8 cellular contexts compared by ENCODE assay signal in the genomic region with DNA sequence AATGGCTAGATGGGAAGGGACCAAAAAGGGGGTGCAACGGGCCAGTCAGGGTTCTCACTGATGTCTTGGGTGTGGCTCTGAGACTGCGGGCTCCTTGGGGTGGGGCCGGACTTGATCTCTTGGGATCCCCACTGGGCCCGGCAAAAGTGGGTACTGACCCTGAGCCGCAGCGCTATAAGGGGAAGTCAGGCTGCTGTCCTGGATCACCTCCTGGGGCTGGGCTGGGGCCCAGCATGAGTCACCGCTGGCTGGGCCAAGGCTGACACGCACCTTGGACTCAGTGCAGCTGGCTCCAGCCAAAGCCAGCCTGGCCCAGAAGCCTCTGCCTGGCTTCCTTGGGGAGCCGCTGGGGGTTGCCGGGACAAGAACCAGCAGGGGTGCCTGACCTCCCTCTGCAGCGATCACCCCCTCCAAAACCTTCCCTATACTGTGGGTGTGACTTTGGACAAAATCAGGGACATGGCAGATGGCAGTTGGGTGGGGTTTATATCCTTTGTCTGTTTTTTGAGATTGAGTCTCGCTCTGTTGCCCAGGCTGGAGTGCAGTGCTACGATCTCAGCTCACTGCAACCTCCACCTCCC. TPM values are rescaled to one million over a fixed set of nuclear protein-coding genes. Genes with fewer than 3 reads are reported as not detected.
A peak's percentile ranks its signal among the peaks of the same experiment; 100 is the strongest.
DNase-seq lines count a peak whose midpoint lies in the region; ATAC-seq and TF ChIP-seq lines count a peak whose summit lies in the region.

No MANE protein-coding gene starts in this region.

- H3K4me3 ChIP-seq in GM23338 (no peak overlapping the region), Panc1 (ENCODE audit: low read depth in 2 of 2, low read length in 2 of 2) (peak overlapping the region in 1 of 2 experiments; percentile 11; a peak in 1 of 4 replicates), mesenchymal stem cell (ENCODE audit: insufficient read depth in 1 of 2, low read depth in 1 of 2, low read length in 2 of 2) (peak overlapping the region in 1 of 2 experiments; percentile 34)

- CTCF ChIA-PET in Panc1 (lab: Charles Lee): interaction anchor here (1.2 kb wide), 1 partner anchor 54 kb away, joined by 4 read pairs; no protein-coding TSS in a partner anchor

- H3K27me3 Mint-ChIP-seq in GM23338 (ENCODE audit: insufficient read depth, low read depth, poor library complexity): peaks cover 15% of the 10 kb centered on the region
- H3K27me3 Mint-ChIP-seq in dendritic cell treated with granulocyte-macrophage colony-stimulating factor and Interleukin-4, amounts not matched to agents 40 ng/mL and 50 ng/mL, for 4 days: no peaks in the 10 kb centered on the region

- H3K9me3 ChIP-seq in Panc1 (ENCODE audit: control insufficient read depth, insufficient read depth, low read depth, low read length) (no peaks in the 10 kb centered on the region), mesenchymal stem cell (ENCODE audit: control insufficient read depth, low read length) (no peaks in the 10 kb centered on the region)

- peaks cover 13% of the 10 kb centered on the region for H4K20me1 ChIP-seq in GM23338 (replicated peaks; ENCODE audit: insufficient read depth)

- H2BK5ac ChIP-seq in mesenchymal stem cell (ENCODE audit: low read depth, low read length, poor library complexity, severe bottlenecking): peak overlapping the region; percentile 33

- H2BK15ac ChIP-seq in mesenchymal stem cell (ENCODE audit: low read depth, poor library complexity, severe bottlenecking): peak overlapping the region; percentile 6

- H3K9me2 ChIP-seq in GM23338 (ENCODE audit: insufficient read depth): no peaks in the 10 kb centered on the region; the same call in 1 of the 2 replicates

- POLR2A ChIA-PET in Panc1 (lab: Charles Lee): interaction anchor here (0.6 to 0.9 kb wide), 4 partner anchors 29 to 280 kb away, joined by 3 to 9 read pairs (median 3); no protein-coding TSS in a partner anchor

- in situ Hi-C loops in Panc1 (cut with HindIII; ENCODE audit: low pct_unique_long_range_greater_than_20kb, low sequenced_read_pairs): no loop called here

- no peak overlapping the region for H2AK5ac ChIP-seq in mesenchymal stem cell (ENCODE audit: low read length, severe bottlenecking)

- no peak overlapping the region for H3K23ac ChIP-seq in mesenchymal stem cell (ENCODE audit: low read length in 2 of 2)

- H3K4me2 ChIP-seq in GM23338: no peak overlapping the region
- H3K4me2 ChIP-seq in mesenchymal stem cell (ENCODE audit: low read length, poor library complexity, severe bottlenecking): peak overlapping the region; percentile 39

- H4K8ac ChIP-seq in mesenchymal stem cell (ENCODE audit: low read length): peak overlapping the region; percentile 20

- ATAC-seq in GM23338: peak; percentile 3
- ATAC-seq in Panc1: peak; percentile 88
- ATAC-seq in GM19463 (IDR thresholded peaks at IDR 0.05; ENCODE audit: unreplicated experiment): no peak

- DNase-seq in GM23338 (ENCODE audit: low spot score): peak; percentile 37
- DNase-seq in Panc1 (ENCODE audit: low read depth, low spot score): no peak
- DNase-seq in mesenchymal stem cell: peak; percentile 92
- DNase-seq in ureter (ENCODE audit: low spot score): peak; percentile 91
- DNase-seq in KG1 (lab: John Stamatoyannopoulos, UW): no peak
- DNase-seq in GM19240 (ENCODE audit: insufficient read length, low spot score): no peak

- H3K27ac Mint-ChIP-seq in GM23338: no peak overlapping the region
- peak overlapping the region; percentile 74 for H3K27ac Mint-ChIP-seq in dendritic cell treated with granulocyte-macrophage colony-stimulating factor and Interleukin-4, amounts not matched to agents 40 ng/mL and 50 ng/mL, for 4 days

- peaks cover 22% of the 10 kb centered on the region; the same call in 1 of the 2 replicates for H3F3A ChIP-seq in GM23338 (replicated peaks; ENCODE audit: low read depth)

- no peaks in the 10 kb centered on the region for H3K27me3 ChIP-seq in GM23338 (ENCODE audit: insufficient read depth)
- H3K27me3 ChIP-seq in Panc1 (ENCODE audit: control insufficient read depth, insufficient read depth, low read length): no peaks in the 10 kb centered on the region
- H3K27me3 ChIP-seq in mesenchymal stem cell (ENCODE audit: control insufficient read depth in 1 of 2, insufficient read depth in 1 of 2, low read length in 2 of 2): no peaks in the 10 kb centered on the region

- H3K4me3 Mint-ChIP-seq in GM23338: no peak overlapping the region
- H3K4me3 Mint-ChIP-seq in dendritic cell treated with granulocyte-macrophage colony-stimulating factor and Interleukin-4, amounts not matched to agents 40 ng/mL and 50 ng/mL, for 4 days: peak overlapping the region; percentile 6

- peak overlapping the region; percentile 71 for H3K9ac ChIP-seq in mesenchymal stem cell (ENCODE audit: low read length)

- H3K79me2 ChIP-seq in GM23338 (replicated peaks; ENCODE audit: insufficient read depth): peaks cover 30% of the 10 kb centered on the region

- H3K18ac ChIP-seq in mesenchymal stem cell (ENCODE audit: low read depth in 1 of 2, low read length in 2 of 2): peak overlapping the region in 1 of 2 experiments; percentile 74

- no peaks in the 10 kb centered on the region for H3K9me3 Mint-ChIP-seq in GM23338
- H3K9me3 Mint-ChIP-seq in dendritic cell treated with granulocyte-macrophage colony-stimulating factor and Interleukin-4, amounts not matched to agents 40 ng/mL and 50 ng/mL, for 4 days: no peaks in the 10 kb centered on the region

- no TSS peak for BruUV-seq in Panc1 (replicated peaks; lab: Mats Ljungman, UMichigan)

- WGBS in mesenchymal stem cell: 44% methylated on average over 10 of the region's 13 CpGs

- H3K36me3 ChIP-seq in GM23338 (ENCODE audit: insufficient read depth): peaks cover 5% of the 10 kb centered on the region; the same call in 1 of the 2 replicates
- H3K36me3 ChIP-seq in Panc1 (ENCODE audit: control insufficient read depth, insufficient read depth, low read length): no peaks in the 10 kb centered on the region; the same call in 1 of the 2 replicates
- H3K36me3 ChIP-seq in mesenchymal stem cell (ENCODE audit: control insufficient read depth in 1 of 2, insufficient read depth in 2 of 2, low read depth in 1 of 2, low read length in 2 of 2): peaks cover 24 to 27% of the 10 kb centered on the region in 2 experiments

- peaks cover 22% of the 10 kb centered on the region; the same call in 1 of the 2 replicates for H3K4me1 ChIP-seq in GM23338 (ENCODE audit: insufficient read depth)
- H3K4me1 ChIP-seq in Panc1 (ENCODE audit: control insufficient read depth, insufficient read depth, low read length): peaks cover 37% of the 10 kb centered on the region
- H3K4me1 ChIP-seq in mesenchymal stem cell (ENCODE audit: control insufficient read depth, insufficient read depth, low read depth, low read length): peaks cover 34% of the 10 kb centered on the region

- H3K14ac ChIP-seq in mesenchymal stem cell (ENCODE audit: low read length in 2 of 2): no peak overlapping the region

- peaks cover 24% of the 10 kb centered on the region for H3K36me3 Mint-ChIP-seq in GM23338 (ENCODE audit: low read depth)
- H3K36me3 Mint-ChIP-seq in dendritic cell treated with granulocyte-macrophage colony-stimulating factor and Interleukin-4, amounts not matched to agents 40 ng/mL and 50 ng/mL, for 4 days (ENCODE audit: low read depth): peaks cover 58% of the 10 kb centered on the region

- H2AFZ ChIP-seq in GM23338 (no peak overlapping the region), mesenchymal stem cell (ENCODE audit: low read depth, low read length) (no peak overlapping the region)

- H3K79me1 ChIP-seq in mesenchymal stem cell (replicated peaks; ENCODE audit: low read length, poor library complexity, severe bottlenecking): peaks cover 8% of the 10 kb centered on the region

- H3K27ac ChIP-seq in GM23338 (ENCODE audit: low read depth) (no peak overlapping the region), Panc1 (ENCODE audit: low read length) (peak overlapping the region; percentile 88), mesenchymal stem cell (ENCODE audit: low read length, poor library complexity, severe bottlenecking) (peak overlapping the region; percentile 63)

- TF ChIP-seq CTCF in GM23338 (conservative IDR thresholded peaks at IDR 0.05; ENCODE audit: low read depth in 2 of 2): no peak
- no peak for TF ChIP-seq CTCF in Panc1 (IDR thresholded peaks at IDR 0.05)

- intact Hi-C loops in Panc1 (cut with micrococcal nuclease; ENCODE audit: unreplicated experiment): no loop called here
- intact Hi-C loops in dendritic cell treated with granulocyte-macrophage colony-stimulating factor and Interleukin-4, amounts not matched to agents 40 ng/mL and 50 ng/mL, for 4 days (cut with micrococcal nuclease): no loop called here

- H3K4ac ChIP-seq in mesenchymal stem cell (ENCODE audit: low read depth in 1 of 2, low read length in 2 of 2): peak overlapping the region in 1 of 2 experiments; percentile 17

- no peak overlapping the region for H2BK120ac ChIP-seq in mesenchymal stem cell (ENCODE audit: low read depth, low read length)

- H2BK12ac ChIP-seq in mesenchymal stem cell (ENCODE audit: low read length in 2 of 2): peak overlapping the region in 1 of 2 experiments; percentile 6

- H3K4me1 Mint-ChIP-seq in GM23338: peaks cover 20% of the 10 kb centered on the region; the same call in 2 of the 3 replicates
- H3K4me1 Mint-ChIP-seq in dendritic cell treated with granulocyte-macrophage colony-stimulating factor and Interleukin-4, amounts not matched to agents 40 ng/mL and 50 ng/mL, for 4 days (ENCODE audit: low read depth): peaks cover 39% of the 10 kb centered on the region

- no peak overlapping the region for H4K91ac ChIP-seq in mesenchymal stem cell (ENCODE audit: low read length)

RNA-seq across cellular contexts. Expression of a gene that starts 0.6 kb away (rescaled TPM):
- 0.35 and 0.89 TPM in 2 replicates for total RNA-seq in GM23338 (2014; rRNA removed; shearing (Covaris generic))
- polyA plus RNA-seq in GM23338 (2016; fragmentation: Nextera tagmentation; extraction: Ambion mirVana): 0.10 TPM in 1 of 2 replicates, not detected in the other
- total RNA-seq in Panc1 (2021; ENCODE audit: unreplicated experiment) (2.5 TPM), ureter (5.9 TPM)
- polyA plus RNA-seq in Panc1 (2012; ENCODE audit: insufficient read length): 2.2 TPM
- polyA plus RNA-seq in mesenchymal stem cell (2013, experiment 1 of 2): 0.30 TPM
- 0.33 TPM for polyA plus RNA-seq in mesenchymal stem cell (2013, experiment 2 of 2)

RNA-seq across cellular contexts. Expression of a gene that starts 6.6 kb away (rescaled TPM):
- total RNA-seq in GM23338 (2014; rRNA removed; shearing (Covaris generic)): 154 and 181 TPM in 2 replicates
- 40.0 and 52.5 TPM in 2 replicates for polyA plus RNA-seq in GM23338 (2016; fragmentation: Nextera tagmentation; extraction: Ambion mirVana)
- total RNA-seq in Panc1 (2021; ENCODE audit: unreplicated experiment): 130 TPM
- polyA plus RNA-seq in Panc1 (2012; ENCODE audit: insufficient read length): 179 TPM
- 173 TPM for polyA plus RNA-seq in mesenchymal stem cell (2013, experiment 1 of 2)
- polyA plus RNA-seq in mesenchymal stem cell (2013, experiment 2 of 2): 178 TPM
- total RNA-seq in ureter: 94.9 TPM

RNA-seq across cellular contexts. Expression of a gene that starts 48.0 kb away (rescaled TPM):
- 511 and 591 TPM in 2 replicates for total RNA-seq in GM23338 (2014; rRNA removed; shearing (Covaris generic))
- 637 and 641 TPM in 2 replicates for polyA plus RNA-seq in GM23338 (2016; fragmentation: Nextera tagmentation; extraction: Ambion mirVana)
- total RNA-seq in Panc1 (2021; ENCODE audit: unreplicated experiment) (209 TPM), ureter (99.8 TPM)
- 226 TPM for polyA plus RNA-seq in Panc1 (2012; ENCODE audit: insufficient read length)
- polyA plus RNA-seq in mesenchymal stem cell (2013, experiment 1 of 2): 97.6 TPM
- polyA plus RNA-seq in mesenchymal stem cell (2013, experiment 2 of 2): 98.6 TPM

RNA-seq across cellular contexts. Expression of a gene that starts 48.6 kb away (rescaled TPM):
- total RNA-seq in GM23338 (2014; rRNA removed; shearing (Covaris generic)): 3.6 and 7.1 TPM in 2 replicates
- polyA plus RNA-seq in GM23338 (2016; fragmentation: Nextera tagmentation; extraction: Ambion mirVana): 1.6 and 2.5 TPM in 2 replicates
- total RNA-seq in Panc1 (2021; ENCODE audit: unreplicated experiment) (0.98 TPM), ureter (3.0 TPM)
- polyA plus RNA-seq in Panc1 (2012; ENCODE audit: insufficient read length): 1.6 TPM
- 0.04 TPM for polyA plus RNA-seq in mesenchymal stem cell (2013, experiment 1 of 2)
- not detected for polyA plus RNA-seq in mesenchymal stem cell (2013, experiment 2 of 2)

Comparison
In these comparisons a context has a peak if more than half of its experiments do, and no peak if none do; other contexts are left out.
1. DNase-seq: peak in GM23338 (single experiment), mesenchymal stem cell (single experiment) and ureter (single experiment); none in Panc1 (single experiment), KG1 (single experiment) and GM19240 (single experiment).